32 cellular contexts compared by ENCODE assay signal in the genomic region with DNA sequence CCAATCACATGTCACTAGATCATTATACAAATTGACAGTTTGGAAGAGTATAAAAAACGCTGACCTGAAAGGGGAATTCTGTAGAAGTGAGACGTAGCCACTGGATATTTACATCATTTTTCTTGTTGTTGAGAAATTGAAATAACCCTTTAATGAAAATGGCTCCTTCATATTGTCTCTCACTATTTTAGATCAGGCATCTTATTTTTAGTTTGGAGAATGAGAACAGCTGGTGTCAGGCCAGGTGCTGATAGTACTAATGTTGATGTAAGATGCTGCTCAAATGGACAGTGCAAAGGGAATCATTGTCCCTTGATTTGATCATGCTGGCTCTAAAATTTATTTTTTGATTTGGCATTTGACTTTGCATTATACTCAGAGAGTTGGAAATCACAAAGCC. TPM values are rescaled to one million over a fixed set of nuclear protein-coding genes. Genes with fewer than 3 reads are reported as not detected.
"Had no signal": no experiment of that assay in that cellular context is flagged by ENCODE, and none has a peak within 500 bp of the region (broad histone marks: within the 10 kb centered on the region; RNA-seq: fewer than 3 reads in every experiment).

No MANE protein-coding gene starts in this region.

- ATAC-seq: activated T-cell treated with anti-CD3 and anti-CD28 coated beads, Interleukin-2, amount 50 U/mL, for 72 hours; foreskin keratinocyte; heart left ventricle; left cardiac atrium; naive thymus-derived CD4-positive, alpha-beta T cell; pancreas; psoas muscle; stimulated activated memory B cell treated with anti-CD40 and anti-IgM and Interleukin-4, amounts not matched to agents 10 μg/mL and 1 μg/mL and 100 μg/mL, for 72 hours; stimulated activated naive CD8-positive, alpha-beta T cell treated with anti-CD3 and anti-CD28 coated beads, Interleukin-15, amount 100 ng/mL, for 72 hours had no signal

- H3K4me1 ChIP-seq: adrenal gland, ascending aorta, esophagus muscularis mucosa, foreskin keratinocyte, heart left ventricle, pancreas, psoas muscle, right atrium auricular region, suprapubic skin, tibial nerve had no signal

- H3K27me3 Mint-ChIP-seq: stimulated activated memory B cell treated with anti-CD40 and anti-IgM and Interleukin-4, amounts not matched to agents 10 μg/mL and 1 μg/mL and 100 μg/mL, for 72 hours; stimulated activated naive CD8-positive, alpha-beta T cell treated with anti-CD3 and anti-CD28 coated beads, Interleukin-15, amount 100 ng/mL, for 72 hours had no signal

- H3K4me1 Mint-ChIP-seq: mesothelial cell of epicardium; naive thymus-derived CD4-positive, alpha-beta T cell; neural crest cell; stimulated activated memory B cell treated with anti-CD40 and anti-IgM and Interleukin-4, amounts not matched to agents 10 μg/mL and 1 μg/mL and 100 μg/mL, for 72 hours; stimulated activated naive CD8-positive, alpha-beta T cell treated with anti-CD3 and anti-CD28 coated beads, Interleukin-15, amount 100 ng/mL, for 72 hours had no signal

- H3K27ac ChIP-seq: adrenal gland, ascending aorta, cardiac muscle cell, esophagus muscularis mucosa, foreskin keratinocyte, heart left ventricle, pancreas, psoas muscle, right atrium auricular region, suprapubic skin, tibial nerve, VCaP had no signal

- H3K27me3 ChIP-seq: adrenal gland, ascending aorta, esophagus muscularis mucosa, foreskin keratinocyte, heart left ventricle, pancreas, right atrium auricular region, suprapubic skin, tibial nerve had no signal

- H3K4me3 ChIP-seq: adrenal gland, ascending aorta, cardiac muscle cell, esophagus muscularis mucosa, heart left ventricle, pancreas, psoas muscle, right atrium auricular region, smooth muscle cell, suprapubic skin, tibial nerve had no signal

- H3K4me2 ChIP-seq: smooth muscle cell had no signal

- DNase-seq: activated CD4-positive, alpha-beta T cell treated with anti-CD3 and anti-CD28 coated beads for 4 hours; activated CD4-positive, alpha-beta T cell treated with anti-CD3 and anti-CD28 coated beads, Interleukin-2, amount 50 U/mL, for 4 hours; activated naive CD4-positive, alpha-beta T cell; activated T-cell treated with anti-CD3 and anti-CD28 coated beads for 4 hours; activated T-cell treated with anti-CD3 and anti-CD28 coated beads, Interleukin-2, amount 50 U/mL, for 72 hours; adrenal gland; heart left ventricle; left cardiac atrium; naive thymus-derived CD4-positive, alpha-beta T cell; nucleus accumbens; pancreas; psoas muscle; stimulated activated CD4-positive, alpha-beta T cell treated with anti-CD3 and anti-CD28 coated beads, Interleukin-1b, Interleukin-23, amount 100 ng/mL, for 48 hours; stimulated activated CD4-positive, alpha-beta T cell treated with anti-CD3 and anti-CD28 coated beads, Interleukin-4, amount 100 ng/mL, for 4 hours; stimulated activated CD8-positive, alpha-beta memory T cell treated with anti-CD3 and anti-CD28 coated beads, Interleukin-4, amount 100 ng/mL, for 48 hours; stimulated activated naive CD8-positive, alpha-beta T cell treated with anti-CD3 and anti-CD28 coated beads, Interleukin-15, amount 100 ng/mL, for 72 hours had no signal

- H3K27ac Mint-ChIP-seq: activated naive CD8-positive, alpha-beta T cell; activated T-cell treated with anti-CD3 and anti-CD28 coated beads, Interleukin-2, amount 50 U/mL, for 72 hours; mesothelial cell of epicardium; naive thymus-derived CD4-positive, alpha-beta T cell; stimulated activated memory B cell treated with anti-CD40 and anti-IgM and Interleukin-4, amounts not matched to agents 10 μg/mL and 1 μg/mL and 100 μg/mL, for 72 hours; stimulated activated naive CD8-positive, alpha-beta T cell treated with anti-CD3 and anti-CD28 coated beads, Interleukin-15, amount 100 ng/mL, for 72 hours had no signal

- H3K36me3 ChIP-seq: adrenal gland, ascending aorta, cardiac muscle cell, esophagus muscularis mucosa, heart left ventricle, pancreas, right atrium auricular region, suprapubic skin, tibial nerve had no signal

- H3K9me3 Mint-ChIP-seq: brain; mesothelial cell of epicardium; neural crest cell; stimulated activated naive CD8-positive, alpha-beta T cell treated with anti-CD3 and anti-CD28 coated beads, Interleukin-15, amount 100 ng/mL, for 72 hours had no signal

- H3K4me3 Mint-ChIP-seq: activated naive CD8-positive, alpha-beta T cell; activated T-cell treated with anti-CD3 and anti-CD28 coated beads, Interleukin-2, amount 50 U/mL, for 72 hours; brain; mesothelial cell of epicardium; naive thymus-derived CD4-positive, alpha-beta T cell; neural crest cell; stimulated activated memory B cell treated with anti-CD40 and anti-IgM and Interleukin-4, amounts not matched to agents 10 μg/mL and 1 μg/mL and 100 μg/mL, for 72 hours; stimulated activated naive CD8-positive, alpha-beta T cell treated with anti-CD3 and anti-CD28 coated beads, Interleukin-15, amount 100 ng/mL, for 72 hours had no signal

- H3K36me3 Mint-ChIP-seq: activated naive CD8-positive, alpha-beta T cell; brain; mesothelial cell of epicardium; naive thymus-derived CD4-positive, alpha-beta T cell; stimulated activated memory B cell treated with anti-CD40 and anti-IgM and Interleukin-4, amounts not matched to agents 10 μg/mL and 1 μg/mL and 100 μg/mL, for 72 hours had no signal

RNA-seq across cellular contexts. Expression of gene NKAIN2, which starts 17.4 kb away (rescaled TPM):
- total RNA-seq: activated T-cell treated with anti-CD3 and anti-CD28 coated beads, Interleukin-2, amount 50 U/mL, for 72 hours; cardiac muscle cell; foreskin keratinocyte; T-helper 1 cell treated with Interleukin-12 subunit alpha and Interleukin-12 subunit beta and Interleukin-4 antibody, amounts not matched to agents 30 ng/mL and 1 ng/mL, for 36 hours had no signal
- polyA plus RNA-seq: foreskin keratinocyte, mammary epithelial cell, smooth muscle cell had no signal
